Comparison of ENCODE assay signal across 27 cellular contexts in genomic region chr3:133956982-133957381, GRCh38.
"Had no signal": no experiment of that assay in that cellular context is flagged by ENCODE, and none has a peak within 500 bp of the region (broad histone marks: within the 10 kb centered on the region; RNA-seq: fewer than 3 reads in every experiment).

No MANE protein-coding gene starts in this region.

- H3K36me3 ChIP-seq: adrenal gland, breast epithelium, SJSA1, WERI-Rb-1 had no signal

- H3K27ac ChIP-seq: adrenal gland, body of pancreas, breast epithelium, KMS-11, SJSA1, WERI-Rb-1 had no signal

- H3K9me3 ChIP-seq: adrenal gland, body of pancreas, breast epithelium, SJSA1 had no signal

- ATAC-seq: activated CD8-positive, alpha-beta T cell treated with anti-CD3 and anti-CD28 coated beads, Interleukin-2, amount 10 ng/mL, durations not matched to agents 7 days and 5 days; body of pancreas; Panc1; T-cell; T-helper 17 cell had no signal

- H3K9ac ChIP-seq: KMS-11, SK-N-SH had no signal

- H3K4me2 ChIP-seq: KMS-11, SK-N-SH had no signal

- FAIRE-seq: astrocyte had no signal

- H3K4me3 ChIP-seq: adrenal gland, body of pancreas, breast epithelium, SJSA1 had no signal

- H3K4me1 ChIP-seq: adrenal gland, body of pancreas, breast epithelium, SJSA1 had no signal

- H3K27me3 ChIP-seq: adrenal gland, body of pancreas, breast epithelium, SJSA1 had no signal

- DNase-seq: activated CD4-positive, alpha-beta T cell treated with anti-CD3 and anti-CD28 coated beads for 1 hour; activated CD4-positive, alpha-beta T cell treated with anti-CD3 and anti-CD28 coated beads for 48 hours; activated CD4-positive, CD25-positive, alpha-beta regulatory T cell; activated CD8-positive, alpha-beta T cell treated with anti-CD3 and anti-CD28 coated beads, Interleukin-2, amount 10 ng/mL, durations not matched to agents 7 days and 5 days; activated gamma-delta T cell; activated naive CD4-positive, alpha-beta T cell treated with Interleukin-2 at 50 U/mL for 16 hours; activated T-cell treated with anti-CD3 and anti-CD28 coated beads, Interleukin-2, amount 50 U/mL, for 24 hours; body of pancreas; NCI-H187; NCI-H2029 treated with DMSO at 0.1 percent for 48 hours; NCI-H2107; NCI-H2171; NCI-H226; NCI-H446 treated with DMSO at 0.1 percent for 48 hours; NCI-H524; SHP77 treated with DMSO at 0.1 percent for 48 hours; T-cell; T-helper 17 cell; T-helper 9 cell; WERI-Rb-1 had no signal
